In the genomic region with DNA sequence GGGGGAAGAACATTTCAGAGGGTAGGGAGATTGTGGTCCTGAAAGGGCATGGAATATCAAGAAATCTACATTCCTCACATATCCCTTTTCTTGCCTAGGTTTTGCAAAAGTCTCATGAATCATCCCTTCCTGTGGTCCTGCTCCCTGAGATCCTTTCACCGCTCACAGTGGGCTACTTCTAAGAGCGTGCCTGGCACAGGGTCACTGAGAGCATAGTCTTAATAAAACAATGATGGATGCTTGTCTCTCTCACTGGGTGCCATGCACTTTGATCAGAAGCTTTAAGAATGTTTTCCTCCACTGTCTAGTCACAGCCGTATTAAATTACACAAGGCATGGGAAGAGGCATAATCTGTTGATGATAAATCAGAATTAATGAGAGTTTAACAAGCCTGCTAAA, we compare ENCODE assay signal across 15 cellular contexts.
"Had no signal": no experiment of that assay in that cellular context is flagged by ENCODE, and none has a peak within 500 bp of the region (broad histone marks: within the 10 kb centered on the region; RNA-seq: fewer than 3 reads in every experiment).

No MANE protein-coding gene starts in this region.

- H3K27me3 ChIP-seq: cardiac muscle cell had no signal

- H3K9me3 Mint-ChIP-seq: activated naive CD4-positive, alpha-beta T cell treated with anti-CD3 and anti-CD28 coated beads, Interleukin-2, amount 50 U/mL, for 24 hours; activated T-cell treated with anti-CD3 and anti-CD28 coated beads, Interleukin-2, amount 50 U/mL, for 72 hours; nephron progenitor cell had no signal

- H3K9me3 ChIP-seq: left ventricle myocardium inferior had no signal

- FAIRE-seq: frontal cortex had no signal

- ATAC-seq: activated T-cell treated with anti-CD3 and anti-CD28 coated beads, Interleukin-2, amount 50 U/mL, for 72 hours had no signal

- H3K27ac Mint-ChIP-seq: activated naive CD4-positive, alpha-beta T cell treated with anti-CD3 and anti-CD28 coated beads, Interleukin-2, amount 50 U/mL, for 24 hours; activated T-cell treated with anti-CD3 and anti-CD28 coated beads, Interleukin-2, amount 50 U/mL, for 72 hours; nephron progenitor cell had no signal

- DNase-seq: activated CD4-positive, alpha-beta T cell treated with anti-CD3 and anti-CD28 coated beads for 1 hour; activated effector memory CD4-positive, alpha-beta T cell treated with anti-CD3 and anti-CD28 coated beads, Interleukin-2, amount 50 U/mL, for 16 hours; activated T-cell treated with anti-CD3 and anti-CD28 coated beads, Interleukin-2, amount 50 U/mL, for 72 hours; amniotic stem cell; hypothalamus; left ventricle myocardium inferior; mammary epithelial cell; nephron progenitor cell; occipital lobe; posterior cingulate gyrus; stimulated activated naive CD4-positive, alpha-beta T cell had no signal

- H3K4me1 ChIP-seq: left ventricle myocardium inferior had no signal

- H3K36me3 Mint-ChIP-seq: activated naive CD4-positive, alpha-beta T cell treated with anti-CD3 and anti-CD28 coated beads, Interleukin-2, amount 50 U/mL, for 24 hours had no signal

- H3K36me3 ChIP-seq: cardiac muscle cell, left ventricle myocardium inferior had no signal

- H3K4me3 ChIP-seq: cardiac muscle cell, left ventricle myocardium inferior had no signal

- H3K4me1 Mint-ChIP-seq: activated naive CD4-positive, alpha-beta T cell treated with anti-CD3 and anti-CD28 coated beads, Interleukin-2, amount 50 U/mL, for 24 hours had no signal

- H3K4me3 Mint-ChIP-seq: activated naive CD4-positive, alpha-beta T cell treated with anti-CD3 and anti-CD28 coated beads, Interleukin-2, amount 50 U/mL, for 24 hours; activated T-cell treated with anti-CD3 and anti-CD28 coated beads, Interleukin-2, amount 50 U/mL, for 72 hours; nephron progenitor cell had no signal

- H3K27ac ChIP-seq: cardiac muscle cell, left ventricle myocardium inferior, VCaP had no signal
